Comparison of ENCODE assay signal across 2 cellular contexts in the genomic region with DNA sequence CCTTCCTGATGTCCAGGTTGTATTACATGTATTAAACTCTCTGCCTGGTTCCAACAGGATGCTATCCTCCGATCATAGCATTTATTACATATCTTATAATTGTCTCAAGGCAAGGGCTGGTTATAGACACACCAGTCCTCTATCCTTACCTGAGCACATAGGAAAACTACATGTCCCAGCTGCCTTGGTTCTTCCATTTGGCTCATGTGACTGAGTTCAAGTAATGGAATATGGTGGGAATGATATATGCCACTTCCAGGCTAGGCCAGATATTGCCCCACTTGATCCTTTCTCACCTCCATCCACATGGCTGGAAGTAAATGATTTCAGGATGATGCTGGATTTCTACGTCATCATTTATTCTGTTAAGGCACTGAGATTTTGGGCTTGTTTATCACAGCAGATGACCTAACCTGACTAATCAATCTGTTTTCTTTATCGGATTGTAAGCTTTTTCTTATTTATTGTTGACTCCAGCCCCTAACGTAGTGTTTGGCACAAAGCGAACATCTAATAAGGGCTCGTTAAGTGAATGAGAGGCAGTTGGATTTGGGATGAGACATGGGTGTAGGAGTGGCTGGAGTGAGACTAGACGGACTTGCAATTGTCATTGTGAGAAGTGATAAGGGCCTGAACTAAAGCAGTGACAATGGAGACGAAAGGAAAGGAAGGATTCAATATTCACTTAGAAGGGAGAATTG.
TF ChIP-seq lines count a peak whose summit lies in the region.

No MANE protein-coding gene starts in this region.

TF ChIP-seq in GM23338, 12 proteins besides CTCF, POLR2A, EP300 and RAD21:
- TF ChIP-seq, protein P1, sequence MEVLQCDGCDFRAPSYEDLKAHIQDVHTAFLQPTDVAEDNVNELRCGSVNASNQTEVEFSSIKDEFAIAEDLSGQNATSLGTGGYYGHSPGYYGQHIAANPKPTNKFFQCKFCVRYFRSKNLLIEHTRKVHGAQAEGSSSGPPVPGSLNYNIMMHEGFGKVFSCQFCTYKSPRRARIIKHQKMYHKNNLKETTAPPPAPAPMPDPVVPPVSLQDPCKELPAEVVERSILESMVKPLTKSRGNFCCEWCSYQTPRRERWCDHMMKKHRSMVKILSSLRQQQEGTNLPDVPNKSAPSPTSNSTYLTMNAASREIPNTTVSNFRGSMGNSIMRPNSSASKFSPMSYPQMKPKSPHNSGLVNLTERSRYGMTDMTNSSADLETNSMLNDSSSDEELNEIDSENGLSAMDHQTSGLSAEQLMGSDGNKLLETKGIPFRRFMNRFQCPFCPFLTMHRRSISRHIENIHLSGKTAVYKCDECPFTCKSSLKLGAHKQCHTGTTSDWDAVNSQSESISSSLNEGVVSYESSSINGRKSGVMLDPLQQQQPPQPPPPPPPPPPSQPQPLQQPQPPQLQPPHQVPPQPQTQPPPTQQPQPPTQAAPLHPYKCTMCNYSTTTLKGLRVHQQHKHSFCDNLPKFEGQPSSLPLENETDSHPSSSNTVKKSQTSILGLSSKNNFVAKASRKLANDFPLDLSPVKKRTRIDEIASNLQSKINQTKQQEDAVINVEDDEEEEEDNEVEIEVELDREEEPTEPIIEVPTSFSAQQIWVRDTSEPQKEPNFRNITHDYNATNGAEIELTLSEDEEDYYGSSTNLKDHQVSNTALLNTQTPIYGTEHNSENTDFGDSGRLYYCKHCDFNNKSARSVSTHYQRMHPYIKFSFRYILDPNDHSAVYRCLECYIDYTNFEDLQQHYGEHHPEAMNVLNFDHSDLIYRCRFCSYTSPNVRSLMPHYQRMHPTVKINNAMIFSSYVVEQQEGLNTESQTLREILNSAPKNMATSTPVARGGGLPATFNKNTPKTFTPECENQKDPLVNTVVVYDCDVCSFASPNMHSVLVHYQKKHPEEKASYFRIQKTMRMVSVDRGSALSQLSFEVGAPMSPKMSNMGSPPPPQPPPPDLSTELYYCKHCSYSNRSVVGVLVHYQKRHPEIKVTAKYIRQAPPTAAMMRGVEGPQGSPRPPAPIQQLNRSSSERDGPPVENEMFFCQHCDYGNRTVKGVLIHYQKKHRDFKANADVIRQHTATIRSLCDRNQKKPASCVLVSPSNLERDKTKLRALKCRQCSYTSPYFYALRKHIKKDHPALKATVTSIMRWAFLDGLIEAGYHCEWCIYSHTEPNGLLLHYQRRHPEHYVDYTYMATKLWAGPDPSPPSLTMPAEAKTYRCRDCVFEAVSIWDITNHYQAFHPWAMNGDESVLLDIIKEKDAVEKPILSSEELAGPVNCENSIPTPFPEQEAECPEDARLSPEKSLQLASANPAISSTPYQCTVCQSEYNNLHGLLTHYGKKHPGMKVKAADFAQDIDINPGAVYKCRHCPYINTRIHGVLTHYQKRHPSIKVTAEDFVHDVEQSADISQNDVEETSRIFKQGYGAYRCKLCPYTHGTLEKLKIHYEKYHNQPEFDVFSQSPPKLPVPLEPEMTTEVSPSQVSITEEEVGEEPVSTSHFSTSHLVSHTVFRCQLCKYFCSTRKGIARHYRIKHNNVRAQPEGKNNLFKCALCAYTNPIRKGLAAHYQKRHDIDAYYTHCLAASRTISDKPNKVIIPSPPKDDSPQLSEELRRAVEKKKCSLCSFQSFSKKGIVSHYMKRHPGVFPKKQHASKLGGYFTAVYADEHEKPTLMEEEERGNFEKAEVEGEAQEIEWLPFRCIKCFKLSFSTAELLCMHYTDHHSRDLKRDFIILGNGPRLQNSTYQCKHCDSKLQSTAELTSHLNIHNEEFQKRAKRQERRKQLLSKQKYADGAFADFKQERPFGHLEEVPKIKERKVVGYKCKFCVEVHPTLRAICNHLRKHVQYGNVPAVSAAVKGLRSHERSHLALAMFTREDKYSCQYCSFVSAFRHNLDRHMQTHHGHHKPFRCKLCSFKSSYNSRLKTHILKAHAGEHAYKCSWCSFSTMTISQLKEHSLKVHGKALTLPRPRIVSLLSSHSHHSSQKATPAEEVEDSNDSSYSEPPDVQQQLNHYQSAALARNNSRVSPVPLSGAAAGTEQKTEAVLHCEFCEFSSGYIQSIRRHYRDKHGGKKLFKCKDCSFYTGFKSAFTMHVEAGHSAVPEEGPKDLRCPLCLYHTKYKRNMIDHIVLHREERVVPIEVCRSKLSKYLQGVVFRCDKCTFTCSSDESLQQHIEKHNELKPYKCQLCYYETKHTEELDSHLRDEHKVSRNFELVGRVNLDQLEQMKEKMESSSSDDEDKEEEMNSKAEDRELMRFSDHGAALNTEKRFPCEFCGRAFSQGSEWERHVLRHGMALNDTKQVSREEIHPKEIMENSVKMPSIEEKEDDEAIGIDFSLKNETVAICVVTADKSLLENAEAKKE (CRISPR knock-in tag; IDR thresholded peaks at IDR 0.05), result no peak
- TF ChIP-seq EZH2phosphoT487 (IDR thresholded peaks at IDR 0.05; ENCODE audit: unreplicated experiment) (no peak), REST (IDR thresholded peaks at IDR 0.05; ENCODE audit: unreplicated experiment) (no peak), ZNF114 (CRISPR knock-in tag; IDR thresholded peaks at IDR 0.05) (no peak)

TF ChIP-seq in K562, 482 proteins besides CTCF, POLR2A, EP300 and RAD21 (continued from another document):
- TF ChIP-seq CHD2 (IDR thresholded peaks at IDR 0.05; ENCODE audit: low read depth, low read length), result no peak
TF ChIP-seq in K562: peak in this region for 2.
